Comparison of ENCODE assay signal across 1 cellular context in genomic region chr1:54861070-54861761, GRCh38.
TF ChIP-seq lines count a peak whose summit lies in the region.

No MANE protein-coding gene starts in this region.

TF ChIP-seq in HepG2, 621 proteins besides CTCF, POLR2A, EP300 and RAD21 (continued from another document and continues in another):
- peak; percentile 94 for TF ChIP-seq ZBTB39 (CRISPR knock-in tag; IDR thresholded peaks at IDR 0.05)
- no peak for TF ChIP-seq ZNF160 (CRISPR knock-in tag; IDR thresholded peaks at IDR 0.05)
- no peak for TF ChIP-seq KLF11 (CRISPR knock-in tag; IDR thresholded peaks at IDR 0.05)
- TF ChIP-seq PHF21A (CRISPR knock-in tag; IDR thresholded peaks at IDR 0.05), result peak; percentile 81
- TF ChIP-seq DMTF1 (CRISPR knock-in tag; IDR thresholded peaks at IDR 0.05), result no peak
- no peak for TF ChIP-seq RNF2 (conservative IDR thresholded peaks at IDR 0.05; ENCODE audit: low read depth)
- peak; percentile 72 for TF ChIP-seq FOSL2 (CRISPR knock-in tag; IDR thresholded peaks at IDR 0.05)
- TF ChIP-seq WIZ (CRISPR knock-in tag; IDR thresholded peaks at IDR 0.05), result 0 out of 2 replicates have a peak, but pooled peaks have one; percentile 52
- TF ChIP-seq HMGXB3 (CRISPR knock-in tag; IDR thresholded peaks at IDR 0.05; ENCODE audit: borderline replicate concordance), result no peak
- TF ChIP-seq ZBTB7B (CRISPR knock-in tag; IDR thresholded peaks at IDR 0.05), result peak; percentile 90; the same call in 1 of the 2 replicates
- no peak for TF ChIP-seq HNRNPL (IDR thresholded peaks at IDR 0.05; ENCODE audit: low read depth, low read length)
- peak; percentile 62; the same call in 1 of the 2 replicates for TF ChIP-seq ZNF501 (CRISPR knock-in tag; IDR thresholded peaks at IDR 0.05)
- peak; percentile 53; the same call in 1 of the 2 replicates for TF ChIP-seq GMEB1 (CRISPR knock-in tag; IDR thresholded peaks at IDR 0.05; ENCODE audit: borderline replicate concordance)
- no peak for TF ChIP-seq KLF13 (CRISPR knock-in tag; IDR thresholded peaks at IDR 0.05)
- peak; percentile 15; the same call in 1 of the 2 replicates for TF ChIP-seq SOX13 (IDR thresholded peaks at IDR 0.05)
- peak in 1 of 2 experiments; percentile 86; a peak in 2 of 4 replicates for TF ChIP-seq SOX13 (CRISPR knock-in tag; conservative IDR thresholded peaks at IDR 0.05 in 1 of 2, IDR thresholded peaks at IDR 0.05 in 1 of 2)
- no peak for TF ChIP-seq ZNF318 (CRISPR knock-in tag; IDR thresholded peaks at IDR 0.05)
- TF ChIP-seq ATF7 (IDR thresholded peaks at IDR 0.05), result no peak
- no peak; the same call in 1 of the 2 replicates for TF ChIP-seq ATF7 (CRISPR knock-in tag; IDR thresholded peaks at IDR 0.05)
- TF ChIP-seq ZNF10 (CRISPR knock-in tag; IDR thresholded peaks at IDR 0.05; ENCODE audit: borderline replicate concordance, low read depth), result no peak
- no peak for TF ChIP-seq ZNF562 (CRISPR knock-in tag; IDR thresholded peaks at IDR 0.05; ENCODE audit: borderline replicate concordance)
- no peak for TF ChIP-seq NFE2L1 (CRISPR knock-in tag; IDR thresholded peaks at IDR 0.05; ENCODE audit: borderline replicate concordance)
- TF ChIP-seq RAD51 (IDR thresholded peaks at IDR 0.05; ENCODE audit: borderline replicate concordance), result no peak
- TF ChIP-seq SRY (CRISPR knock-in tag; IDR thresholded peaks at IDR 0.05), result no peak
- TF ChIP-seq ZNF552 (CRISPR knock-in tag; IDR thresholded peaks at IDR 0.05; ENCODE audit: borderline replicate concordance), result no peak
- TF ChIP-seq ZNF350 (CRISPR knock-in tag; IDR thresholded peaks at IDR 0.05; ENCODE audit: borderline replicate concordance, low read depth), result peak; percentile 93
- TF ChIP-seq FOXO4 (CRISPR knock-in tag; conservative IDR thresholded peaks at IDR 0.05), result 0 out of 2 replicates have a peak, but pooled peaks have one; percentile 39
- TF ChIP-seq ZNF572 (CRISPR knock-in tag; IDR thresholded peaks at IDR 0.05), result no peak
- TF ChIP-seq ZBTB21 (CRISPR knock-in tag; IDR thresholded peaks at IDR 0.05), result peak; percentile 52; the same call in 1 of the 2 replicates
- TF ChIP-seq ZSCAN29 (CRISPR knock-in tag; conservative IDR thresholded peaks at IDR 0.05), result peak; percentile 31; the same call in 1 of the 2 replicates
- TF ChIP-seq ZKSCAN1 (IDR thresholded peaks at IDR 0.05; ENCODE audit: low read length), result no peak
- no peak for TF ChIP-seq ZSCAN22 (CRISPR knock-in tag; IDR thresholded peaks at IDR 0.05)
- TF ChIP-seq ZNF275 (CRISPR knock-in tag; IDR thresholded peaks at IDR 0.05; ENCODE audit: borderline replicate concordance), result peak; percentile 40; the same call in 1 of the 2 replicates
- TF ChIP-seq ZBTB3 (CRISPR knock-in tag; IDR thresholded peaks at IDR 0.05; ENCODE audit: borderline replicate concordance, low read depth), result peak; percentile 100
- no peak for TF ChIP-seq ZNF383 (CRISPR knock-in tag; IDR thresholded peaks at IDR 0.05; ENCODE audit: borderline replicate concordance)
- peak; percentile 60 for TF ChIP-seq ZNF644 (CRISPR knock-in tag; IDR thresholded peaks at IDR 0.05; ENCODE audit: low read depth)
- peak; percentile 92; the same call in 1 of the 2 replicates for TF ChIP-seq ZNF607 (CRISPR knock-in tag; IDR thresholded peaks at IDR 0.05; ENCODE audit: borderline replicate concordance)
- TF ChIP-seq MZF1 (CRISPR knock-in tag; IDR thresholded peaks at IDR 0.05; ENCODE audit: borderline replicate concordance), result no peak
- TF ChIP-seq FOXP1 (IDR thresholded peaks at IDR 0.05), result no peak
- peak; percentile 69 for TF ChIP-seq FOXP1 (CRISPR knock-in tag; IDR thresholded peaks at IDR 0.05)
